In the genomic region with DNA sequence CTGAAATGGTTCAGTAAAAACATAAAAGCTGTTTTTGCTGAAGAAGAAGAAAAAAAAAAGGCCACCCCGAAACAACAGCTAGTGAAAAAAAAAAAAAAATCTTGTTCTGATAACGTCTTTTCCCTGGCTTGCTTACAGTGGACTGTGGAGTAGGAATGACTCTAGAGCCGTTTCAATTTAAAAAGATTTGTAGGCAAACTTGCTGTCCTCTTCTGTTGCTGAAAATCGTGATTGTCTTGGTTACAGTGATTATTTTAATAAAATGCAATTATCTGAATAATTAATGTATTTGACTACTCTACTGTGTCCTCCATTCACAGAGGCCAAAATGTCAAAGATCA, we compare ENCODE assay signal across 12 cellular contexts.
DNase-seq lines count a peak whose midpoint lies in the region; TF ChIP-seq lines count a peak whose summit lies in the region.
"Had no signal": no experiment of that assay in that cellular context is flagged by ENCODE, and none has a peak within 500 bp of the region (broad histone marks: within the 10 kb centered on the region; RNA-seq: fewer than 3 reads in every experiment).

No MANE protein-coding gene starts in this region.

- H3K4me2 ChIP-seq in GM23248 (ENCODE audit: unreplicated experiment) (no peak overlapping the region), smooth muscle cell (peak overlapping the region; percentile 77)

- H2AFZ ChIP-seq in GM23248 (peak overlapping the region; percentile 79), smooth muscle cell (ENCODE audit: low read depth) (no peak overlapping the region)

- H3K4me3 ChIP-seq in GM23248 (no peak overlapping the region), ectodermal cell (ENCODE audit: insufficient read depth, low read depth, low read length) (no peak overlapping the region), smooth muscle cell (no peak overlapping the region)

- TF ChIP-seq CTCF in smooth muscle cell (IDR thresholded peaks at IDR 0.05; ENCODE audit: borderline replicate concordance, insufficient read depth, poor library complexity, severe bottlenecking) = no peak

- H3K27ac ChIP-seq in GM23248 = no peak overlapping the region
- H3K27ac ChIP-seq in ectodermal cell (ENCODE audit: insufficient read depth, low read depth, low read length, poor library complexity, severe bottlenecking) = peak overlapping the region; percentile 33
- H3K27ac ChIP-seq in smooth muscle cell (ENCODE audit: low read depth) = peak overlapping the region; percentile 32

- no peaks in the 10 kb centered on the region for H3K27me3 ChIP-seq in GM23248 (replicated peaks; ENCODE audit: insufficient read depth)
- H3K27me3 ChIP-seq in ectodermal cell (ENCODE audit: control insufficient read depth, insufficient read depth, low read length, poor library complexity, severe bottlenecking) = no peaks in the 10 kb centered on the region
- no peaks in the 10 kb centered on the region for H3K27me3 ChIP-seq in smooth muscle cell (ENCODE audit: low read depth)

- H3K4me1 ChIP-seq in GM23248 (ENCODE audit: insufficient read depth) (0 out of 2 replicates have a peak, but pooled peaks cover 9% of the 10 kb centered on the region), ectodermal cell (ENCODE audit: control insufficient read depth, insufficient read depth, low read length) (peaks cover 32% of the 10 kb centered on the region), smooth muscle cell (ENCODE audit: low read depth) (peaks cover 40% of the 10 kb centered on the region)

- in situ Hi-C loops in GM23248 (cut with MboI) = no loop called here

- H4K20me1 ChIP-seq in GM23248 (ENCODE audit: insufficient read depth) (no peaks in the 10 kb centered on the region), smooth muscle cell (ENCODE audit: low read depth) (no peaks in the 10 kb centered on the region)

- H3K9me2 ChIP-seq in GM23248 (ENCODE audit: insufficient read depth) = no peaks in the 10 kb centered on the region

- H3K36me3 ChIP-seq in GM23248 (ENCODE audit: low read depth) = no peaks in the 10 kb centered on the region
- H3K36me3 ChIP-seq in ectodermal cell (ENCODE audit: control insufficient read depth, insufficient read depth, low read length) = no peaks in the 10 kb centered on the region
- H3K36me3 ChIP-seq in smooth muscle cell (ENCODE audit: low read depth) = no peaks in the 10 kb centered on the region

- H3K9ac ChIP-seq in GM23248 = no peak overlapping the region
- H3K9ac ChIP-seq in smooth muscle cell (ENCODE audit: low read depth) = no peak overlapping the region

- H3K9me3 ChIP-seq in GM23248 (ENCODE audit: low read depth) = no peaks in the 10 kb centered on the region
- H3K9me3 ChIP-seq in ectodermal cell (ENCODE audit: control insufficient read depth, low read length) = no peaks in the 10 kb centered on the region
- H3K9me3 ChIP-seq in smooth muscle cell (replicated peaks; ENCODE audit: low read depth) = no peaks in the 10 kb centered on the region

- no peak for DNase-seq in GM23248
- peak; percentile 45 for DNase-seq in medulla oblongata (ENCODE audit: extremely low spot score)
- no peak for DNase-seq in smooth muscle cell (lab: John Stamatoyannopoulos, UW; ENCODE audit: unreplicated experiment)
- DNase-seq in UCSD-AML1 (lab: John Stamatoyannopoulos, UW; ENCODE audit: unreplicated experiment) = no peak
- no peak for DNase-seq in NK-92 treated with Interleukin-12 subunit alpha and Interleukin-12 subunit beta, amount 100 ng/mL, for 24 hours (lab: John Stamatoyannopoulos, UW)
- DNase-seq in stimulated activated CD4-positive, alpha-beta T cell treated with anti-CD3 and anti-CD28 coated beads, Interleukin-12 subunit alpha, Interleukin-12 subunit beta, amount 100 ng/mL, for 4 hours = no peak
- DNase-seq in SK-N-DZ (ENCODE audit: low spot score) = no peak
- DNase-seq: activated naive CD8-positive, alpha-beta T cell treated with anti-CD3 and anti-CD28 coated beads, Interleukin-2, amount 10 ng/mL, durations not matched to agents 7 days and 5 days; cortex of kidney; MV-4-11; stimulated activated CD4-positive, alpha-beta T cell treated with anti-CD3 and anti-CD28 coated beads, Interleukin-4, amount 100 ng/mL, for 24 hours had no signal

- H3K79me2 ChIP-seq in GM23248 (ENCODE audit: insufficient read depth) (no peaks in the 10 kb centered on the region), smooth muscle cell (ENCODE audit: low read depth) (no peaks in the 10 kb centered on the region)

- WGBS in GM23248 (ENCODE audit: low coverage in 1 of 2, low lambda C conversion rate in 2 of 2, missing lambda C conversion rate in 2 of 2), 2 experiments = 69 to 77% methylated on average over 4 of the region's 4 CpGs
- 86 to 90% methylated on average over 3 of the region's 4 CpGs for WGBS in ectodermal cell, 2 experiments
- 39% methylated on average over 4 of the region's 4 CpGs for WGBS in smooth muscle cell (ENCODE audit: low lambda C conversion rate)

- H3F3A ChIP-seq in GM23248 (ENCODE audit: insufficient read depth) = no peaks in the 10 kb centered on the region
- H3F3A ChIP-seq in smooth muscle cell (ENCODE audit: low read depth) = peaks cover 11% of the 10 kb centered on the region
